ENCODE assay signal across 9 cellular contexts in the genomic region with DNA sequence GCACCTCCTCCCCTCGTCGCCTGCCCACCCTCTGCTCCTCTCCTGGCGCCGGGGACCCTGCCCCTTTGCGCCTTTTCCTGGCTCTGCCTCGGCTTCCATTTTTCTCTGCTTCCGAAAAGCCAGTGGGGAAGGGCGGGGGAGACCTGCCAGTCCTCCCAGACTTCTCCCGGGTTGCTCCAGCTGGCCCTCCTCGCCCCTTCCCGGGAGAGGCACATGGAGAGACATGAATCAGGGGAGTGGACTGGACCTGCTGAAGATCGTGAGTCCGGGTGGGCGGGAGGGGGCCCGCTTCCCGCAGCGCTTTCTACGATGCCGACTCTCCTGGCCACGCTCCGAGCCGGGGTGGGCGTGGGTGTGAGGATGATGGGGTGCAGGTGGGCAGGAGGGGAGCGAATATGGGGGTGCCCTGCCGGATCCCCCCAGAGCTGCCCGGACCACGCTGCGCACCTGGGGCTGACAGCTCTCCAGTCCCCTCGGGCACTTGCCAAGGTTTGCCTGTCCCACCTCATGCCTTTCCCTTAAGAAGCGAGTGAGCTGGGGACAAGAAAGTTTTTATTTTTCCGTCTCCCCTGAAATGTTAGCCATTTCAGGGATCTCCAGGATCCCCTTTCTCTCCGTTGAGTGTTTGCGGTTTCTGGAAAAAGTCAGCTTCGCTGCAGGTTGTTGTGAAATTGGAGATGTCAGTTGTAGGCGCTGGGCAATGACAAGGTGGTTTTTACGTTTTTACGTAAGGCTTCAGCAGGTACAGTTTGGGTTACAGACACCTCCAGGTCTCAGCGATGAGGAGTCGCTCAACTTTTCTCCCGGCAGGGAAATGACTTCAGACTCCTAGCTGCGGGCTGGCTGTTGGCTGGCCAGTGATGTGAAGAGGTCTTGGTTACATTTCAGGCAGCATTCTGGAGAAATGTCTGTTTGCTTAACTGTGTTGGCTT. TPM values are rescaled to one million over a fixed set of nuclear protein-coding genes. Genes with fewer than 3 reads are reported as not detected.
A peak's percentile ranks its signal among the peaks of the same experiment; 100 is the strongest.
DNase-seq lines count a peak whose midpoint lies in the region; ATAC-seq, FAIRE-seq and TF ChIP-seq lines count a peak whose summit lies in the region.
"Had no signal": no experiment of that assay in that cellular context is flagged by ENCODE, and none has a peak within 500 bp of the region (broad histone marks: within the 10 kb centered on the region; RNA-seq: fewer than 3 reads in every experiment).

No MANE protein-coding gene starts in this region.

- no peak for FAIRE-seq in GM12878 (lab: Jason Lieb, UNC)

- no peak overlapping the region for H2AFZ ChIP-seq in GM12878 (ENCODE audit: control insufficient read depth, low read depth, low read length)

- H3K27ac ChIP-seq in GM12878 (ENCODE audit: control insufficient read depth, insufficient read depth): no peak overlapping the region
- peak overlapping the region in 1 of 4 donors; percentile 37 for H3K27ac ChIP-seq in gastrocnemius medialis

- no peak overlapping the region for H3K9ac ChIP-seq in GM12878 (ENCODE audit: control insufficient read depth, insufficient read depth, low read length)

- DNase-seq in GM20000 (ENCODE audit: low spot score): peak; percentile 16
- DNase-seq in GM12878 (ENCODE audit: low read depth, low spot score): no peak
- no peak for DNase-seq in gastrocnemius medialis
- DNase-seq in NCI-H345 (lab: John Stamatoyannopoulos, UW): no peak
- DNase-seq in globus pallidus (ENCODE audit: low spot score): no peak
- DNase-seq: NCI-H1930 had no signal

- SMC1A ChIA-PET in GM12878 (lab: Charles Lee; ENCODE audit: uncharacterized antibody, unreplicated experiment): interaction anchor here (0.6 kb wide), 2 partner anchors 44 to 83 kb away, joined by 3 to 4 read pairs; no protein-coding TSS in a partner anchor

- H3K4me3 ChIP-seq in GM12878: no peak overlapping the region
- peak overlapping the region; percentile 67 for H3K4me3 ChIP-seq in iPS-11a (ENCODE audit: low read depth, low read length)
- peak overlapping the region; percentile 51 to 56 (median 54) for H3K4me3 ChIP-seq in gastrocnemius medialis

- in situ Hi-C loops in GM12878 (cut with MboI) (no loop called here), gastrocnemius medialis (cut with MboI; ENCODE audit: low sequenced_read_pairs in 4 of 4) (no loop called here)

- CTCF ChIA-PET in GM12878 (lab: Yijun Ruan, JAX): no interaction called here

- H3K9me3 ChIP-seq in GM12878 (replicated peaks; ENCODE audit: control insufficient read depth, insufficient read depth, low read length) (no peaks in the 10 kb centered on the region), gastrocnemius medialis (no peaks in the 10 kb centered on the region)

- TF ChIP-seq POLR2A in GM12878 (IDR thresholded peaks at IDR 0.05; ENCODE audit: low read depth, low read length) (no peak), gastrocnemius medialis (IDR thresholded peaks at IDR 0.05) (no peak)

- RAD21 ChIA-PET in GM12878 (lab: Charles Lee; ENCODE audit: unreplicated experiment): no interaction called here

- H3K27me3 ChIP-seq in GM12878 (replicated peaks in 1 of 2; ENCODE audit: control insufficient read depth in 2 of 2, insufficient read depth in 2 of 2, low read length in 1 of 2) (peaks cover 3 to 4% of the 10 kb centered on the region in 2 experiments; a peak in 2 of 4 replicates), gastrocnemius medialis (peaks cover 0 to 20% (median 6%) of the 10 kb centered on the region in 3 donors)

- POLR2A ChIA-PET in GM12878 (lab: Charles Lee): no interaction called here

- 38% methylated on average over 29 of the region's 41 CpGs for WGBS in GM12878 (ENCODE audit: insufficient coverage, insufficient replicate concordance, low lambda C conversion rate, missing lambda C conversion rate)

- H3K79me2 ChIP-seq in GM12878 (ENCODE audit: control insufficient read depth, insufficient read depth, low read length): no peaks in the 10 kb centered on the region

- no peak for TF ChIP-seq RAD21 in GM12878 (IDR thresholded peaks at IDR 0.05; ENCODE audit: insufficient read depth, low read depth, low read length)

- intact Hi-C loops in GM12878 (cut with micrococcal nuclease; ENCODE audit: unreplicated experiment) (no loop called here), gastrocnemius medialis (cut with DNase I; ENCODE audit: low total_unique reads) (no loop called here)

- TF ChIP-seq EP300 in GM12878 (IDR thresholded peaks at IDR 0.05; ENCODE audit: borderline replicate concordance in 1 of 2, control insufficient read depth in 1 of 2, low read depth in 2 of 2, low read length in 2 of 2): no peak

- BruUV-seq in GM12878 (replicated peaks; lab: Mats Ljungman, UMichigan): no TSS peak

- TF ChIP-seq CTCF in GM20000 (IDR thresholded peaks at IDR 0.05; ENCODE audit: extremely low read depth, missing control alignments) (no peak), GM12878 (IDR thresholded peaks at IDR 0.05 in 2 of 3, conservative IDR thresholded peaks at IDR 0.05 in 1 of 3; ENCODE audit: control insufficient read depth in 2 of 3, extremely low read depth in 1 of 3, insufficient read depth in 1 of 3, low read depth in 3 of 3, low read length in 3 of 3) (no peak), gastrocnemius medialis (IDR thresholded peaks at IDR 0.05 in 4 of 5, conservative IDR thresholded peaks at IDR 0.05 in 1 of 5) (no peak)

- H3K36me3 ChIP-seq in GM12878 (ENCODE audit: control insufficient read depth in 2 of 2, insufficient read depth in 2 of 2, low read length in 1 of 2) (no peaks in the 10 kb centered on the region), gastrocnemius medialis (no peaks in the 10 kb centered on the region)

- ATAC-seq in GM12878 (no peak), gastrocnemius medialis (no peak), HG03378 (IDR thresholded peaks at IDR 0.05; ENCODE audit: unreplicated experiment) (no peak), GM19328 (IDR thresholded peaks at IDR 0.05; ENCODE audit: unreplicated experiment) (no peak)

- H3K4me1 ChIP-seq in GM12878 (ENCODE audit: control insufficient read depth, insufficient read depth, low read length) (no peaks in the 10 kb centered on the region), gastrocnemius medialis (peaks cover 0 to 4% of the 10 kb centered on the region in 2 donors)

- 0 out of 2 replicates have a peak overlapping the region, but pooled peaks have one; percentile 9 for H3K4me2 ChIP-seq in GM12878 (ENCODE audit: control insufficient read depth, insufficient read depth)

- H4K20me1 ChIP-seq in GM12878 (ENCODE audit: control insufficient read depth, insufficient read depth): no peaks in the 10 kb centered on the region

TF ChIP-seq in GM12878, 131 proteins besides CTCF, POLR2A, EP300 and RAD21 (continues in another document):
- no peak for TF ChIP-seq HCFC1 (IDR thresholded peaks at IDR 0.05; ENCODE audit: low read length)
- TF ChIP-seq, protein P1, sequence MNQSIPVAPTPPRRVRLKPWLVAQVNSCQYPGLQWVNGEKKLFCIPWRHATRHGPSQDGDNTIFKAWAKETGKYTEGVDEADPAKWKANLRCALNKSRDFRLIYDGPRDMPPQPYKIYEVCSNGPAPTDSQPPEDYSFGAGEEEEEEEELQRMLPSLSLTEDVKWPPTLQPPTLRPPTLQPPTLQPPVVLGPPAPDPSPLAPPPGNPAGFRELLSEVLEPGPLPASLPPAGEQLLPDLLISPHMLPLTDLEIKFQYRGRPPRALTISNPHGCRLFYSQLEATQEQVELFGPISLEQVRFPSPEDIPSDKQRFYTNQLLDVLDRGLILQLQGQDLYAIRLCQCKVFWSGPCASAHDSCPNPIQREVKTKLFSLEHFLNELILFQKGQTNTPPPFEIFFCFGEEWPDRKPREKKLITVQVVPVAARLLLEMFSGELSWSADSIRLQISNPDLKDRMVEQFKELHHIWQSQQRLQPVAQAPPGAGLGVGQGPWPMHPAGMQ (IDR thresholded peaks at IDR 0.05; ENCODE audit: borderline replicate concordance): no peak
- TF ChIP-seq MEF2B (IDR thresholded peaks at IDR 0.05; ENCODE audit: partially characterized antibody, poor library complexity, severe bottlenecking): no peak
- TF ChIP-seq, protein P2, sequence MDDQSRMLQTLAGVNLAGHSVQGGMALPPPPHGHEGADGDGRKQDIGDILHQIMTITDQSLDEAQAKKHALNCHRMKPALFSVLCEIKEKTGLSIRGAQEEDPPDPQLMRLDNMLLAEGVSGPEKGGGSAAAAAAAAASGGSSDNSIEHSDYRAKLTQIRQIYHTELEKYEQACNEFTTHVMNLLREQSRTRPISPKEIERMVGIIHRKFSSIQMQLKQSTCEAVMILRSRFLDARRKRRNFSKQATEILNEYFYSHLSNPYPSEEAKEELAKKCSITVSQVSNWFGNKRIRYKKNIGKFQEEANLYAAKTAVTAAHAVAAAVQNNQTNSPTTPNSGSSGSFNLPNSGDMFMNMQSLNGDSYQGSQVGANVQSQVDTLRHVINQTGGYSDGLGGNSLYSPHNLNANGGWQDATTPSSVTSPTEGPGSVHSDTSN (IDR thresholded peaks at IDR 0.05; ENCODE audit: insufficient replicate concordance, low read depth, low read length): no peak
- no peak for TF ChIP-seq MYB (IDR thresholded peaks at IDR 0.05; ENCODE audit: borderline replicate concordance, low read depth, low read length)
- no peak for TF ChIP-seq SIN3A (IDR thresholded peaks at IDR 0.05; ENCODE audit: low read depth, low read length)
- no peak for TF ChIP-seq NFYA (IDR thresholded peaks at IDR 0.05; ENCODE audit: borderline replicate concordance, low read depth, low read length)
- no peak for TF ChIP-seq CREM (IDR thresholded peaks at IDR 0.05; ENCODE audit: low read depth)
- no peak for TF ChIP-seq TCF3 (IDR thresholded peaks at IDR 0.05; ENCODE audit: borderline replicate concordance, insufficient read depth, low read depth, low read length)
- no peak for TF ChIP-seq SPI1 (IDR thresholded peaks at IDR 0.05; ENCODE audit: borderline replicate concordance, insufficient read depth, low read depth, low read length)

RNA-seq across cellular contexts. Expression of a gene that starts 1.0 kb away (rescaled TPM):
- total RNA-seq in GM12878 (2013; cell fraction: nucleolus; rRNA removed): 6.5 and 7.7 TPM in 2 replicates
- total RNA-seq in GM12878 (2014; rRNA removed) (1.2 and 1.6 TPM in 2 replicates), GM12878 (2014; rRNA removed; fragmentation: Illumina TruSeq; extraction: Trizol) (0.85 and 1.7 TPM in 2 replicates), GM12878 (2021) (0.93 and 1.1 TPM in 2 replicates), gastrocnemius medialis (1 to 10 TPM in 1 of 4 donors, under 1 TPM in 2, not detected in 1; 0.13 to 1.5 (median 0.18) TPM)
- 0.34 TPM for polyA plus RNA-seq in GM12878 (2011; ENCODE audit: low read depth)
- polyA plus RNA-seq in GM12878 (2011; rRNA removed) (8.1 and 11.0 TPM in 2 replicates), GM12878 (2014; fragmentation: Illumina TruSeq; extraction: Trizol) (0.62 and 1.3 TPM in 2 replicates), GM12878 (2014; fragmentation: Nextera tagmentation; extraction: Ambion mirVana) (1 to 10 TPM; 1.0 to 1.3 TPM), GM12878 (2014; rRNA removed) (0.79 and 0.82 TPM in 2 replicates), GM12878 (2016; fragmentation: Nextera tagmentation; extraction: Ambion mirVana) (1 to 10 TPM; 1.5 to 1.6 TPM)
- polyA plus RNA-seq in GM12878 (2011; cell fraction: cytosol; rRNA removed): 7.2 and 7.6 TPM in 2 replicates
- 18.3 and 20.1 TPM in 2 replicates for polyA plus RNA-seq in GM12878 (2011; cell fraction: nucleus; rRNA removed)
- 0.70 and 0.73 TPM in 2 replicates for polyA plus RNA-seq in GM12878 (2012)
- polyA minus RNA-seq in GM12878 (2011; rRNA and poly(A)+ RNA removed): 20.4 and 21.2 TPM in 2 replicates
- 6.9 and 8.0 TPM in 2 replicates for polyA minus RNA-seq in GM12878 (2011; cell fraction: cytosol; rRNA and poly(A)+ RNA removed)
- 13.1 and 18.1 TPM in 2 replicates for polyA minus RNA-seq in GM12878 (2011; cell fraction: nucleus; rRNA and poly(A)+ RNA removed)
